14 cellular contexts compared by ENCODE assay signal in the genomic region with DNA sequence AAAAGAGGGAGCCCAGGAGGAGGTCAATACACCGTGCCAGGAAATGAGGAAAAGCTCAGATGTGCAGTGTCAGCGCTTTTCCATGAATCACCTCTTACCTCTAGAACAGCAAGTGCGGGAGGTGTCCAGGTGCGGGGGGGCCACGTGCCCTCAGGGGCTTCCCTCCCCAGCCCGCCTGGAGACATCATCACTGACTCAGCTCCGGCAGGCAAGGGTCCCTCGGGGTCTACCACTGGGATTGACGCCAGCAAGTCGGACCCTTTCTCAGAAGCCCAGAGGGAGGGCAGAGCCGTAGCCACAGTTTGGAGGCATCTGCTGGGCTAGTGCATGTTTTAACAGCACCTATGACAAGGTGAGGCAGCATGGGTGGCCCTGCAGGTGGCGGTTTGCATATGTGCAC.
"Had no signal": no experiment of that assay in that cellular context is flagged by ENCODE, and none has a peak within 500 bp of the region (broad histone marks: within the 10 kb centered on the region; RNA-seq: fewer than 3 reads in every experiment).

No MANE protein-coding gene starts in this region.

- H3K4me3 Mint-ChIP-seq: activated CD4-positive, alpha-beta T cell treated with anti-CD3 and anti-CD28 coated beads, Interleukin-2, amount 10 ng/mL, durations not matched to agents 7 days and 5 days; activated naive CD8-positive, alpha-beta T cell treated with anti-CD3 and anti-CD28 coated beads, Interleukin-2, amount 50 U/mL, for 24 hours; activated T-helper 1 cell treated with anti-CD3 and anti-CD28 coated beads, Interleukin-12 subunit alpha, Interleukin-12 subunit beta, Interleukin-2, Interleukin-4 antibody, amounts not matched to agents 30 ng/mL and 10 ng/mL and 1 ng/mL, durations not matched to agents 14 hours and 24 hours and 36 hours; T-helper 2 cell treated with Interferon-gamma antibody and Interleukin-4, amounts not matched to agents 5 μg/mL and 100 μg/mL, for 36 hours had no signal

- H3K9me3 ChIP-seq: neutrophil, transverse colon had no signal

- H3K36me3 ChIP-seq: neutrophil had no signal

- ATAC-seq: activated naive CD8-positive, alpha-beta T cell treated with anti-CD3 and anti-CD28 coated beads, Interleukin-2, amount 50 U/mL, for 24 hours; gastroesophageal sphincter; left cardiac atrium had no signal

- H3K4me3 ChIP-seq: gastroesophageal sphincter, heart right ventricle, transverse colon had no signal

- DNase-seq: activated CD4-positive, alpha-beta T cell treated with anti-CD3 and anti-CD28 coated beads, Interleukin-2, amount 10 ng/mL, durations not matched to agents 7 days and 5 days; activated CD8-positive, alpha-beta memory T cell treated with anti-CD3 and anti-CD28 coated beads for 24 hours; activated naive CD4-positive, alpha-beta T cell; activated naive CD8-positive, alpha-beta T cell treated with anti-CD3 and anti-CD28 coated beads, Interleukin-2, amount 50 U/mL, for 24 hours; heart right ventricle; left cardiac atrium; stimulated activated CD4-positive, alpha-beta T cell treated with anti-CD3 and anti-CD28 coated beads, Interleukin-4, amount 100 ng/mL, for 1 hour; stimulated activated naive CD4-positive, alpha-beta T cell; substantia nigra; transverse colon had no signal

- H3K27ac ChIP-seq: gastroesophageal sphincter, neutrophil, transverse colon had no signal

- H3K27me3 Mint-ChIP-seq: activated CD4-positive, alpha-beta T cell treated with anti-CD3 and anti-CD28 coated beads, Interleukin-2, amount 10 ng/mL, durations not matched to agents 7 days and 5 days; activated naive CD8-positive, alpha-beta T cell treated with anti-CD3 and anti-CD28 coated beads, Interleukin-2, amount 50 U/mL, for 24 hours had no signal

- H3K27me3 ChIP-seq: gastroesophageal sphincter, heart right ventricle, neutrophil, transverse colon had no signal

- H3K27ac Mint-ChIP-seq: activated CD4-positive, alpha-beta T cell treated with anti-CD3 and anti-CD28 coated beads, Interleukin-2, amount 10 ng/mL, durations not matched to agents 7 days and 5 days; activated naive CD8-positive, alpha-beta T cell treated with anti-CD3 and anti-CD28 coated beads, Interleukin-2, amount 50 U/mL, for 24 hours; activated T-helper 1 cell treated with anti-CD3 and anti-CD28 coated beads, Interleukin-12 subunit alpha, Interleukin-12 subunit beta, Interleukin-2, Interleukin-4 antibody, amounts not matched to agents 30 ng/mL and 10 ng/mL and 1 ng/mL, durations not matched to agents 14 hours and 24 hours and 36 hours; T-helper 2 cell treated with Interferon-gamma antibody and Interleukin-4, amounts not matched to agents 5 μg/mL and 100 μg/mL, for 36 hours had no signal
